ENCODE assay signal across 8 cellular contexts in genomic region chr6:95578106-95578410, GRCh38.
DNase-seq lines count a peak whose midpoint lies in the region; ATAC-seq and TF ChIP-seq lines count a peak whose summit lies in the region.

No MANE protein-coding gene starts in this region.

- H3K27ac ChIP-seq in DOHH2 (ENCODE audit: low read depth, low read length) (peak overlapping the region; percentile 93), stomach smooth muscle (ENCODE audit: low read length) (peak overlapping the region; percentile 83)

- peaks cover 28% of the 10 kb centered on the region for H3K4me1 ChIP-seq in DOHH2 (ENCODE audit: control insufficient read depth, low read length)
- H3K4me1 ChIP-seq in stomach smooth muscle (ENCODE audit: control insufficient read depth, insufficient read depth, low read length): peaks cover 3% of the 10 kb centered on the region

- H3K4me3 ChIP-seq in DOHH2 (ENCODE audit: low read length) (peak overlapping the region; percentile 88), iPS-18c (ENCODE audit: insufficient read depth, low read depth, low read length) (peak overlapping the region; percentile 88), stomach smooth muscle (ENCODE audit: low read length in 2 of 2) (peak overlapping the region; percentile 87 to 92)

- H3K36me3 ChIP-seq in DOHH2 (ENCODE audit: control insufficient read depth, low read length): peaks cover 22% of the 10 kb centered on the region
- no peaks in the 10 kb centered on the region for H3K36me3 ChIP-seq in stomach smooth muscle (ENCODE audit: control insufficient read depth in 2 of 2, insufficient read depth in 2 of 2, low read length in 2 of 2)

- H3K9me3 ChIP-seq in DOHH2 (ENCODE audit: control insufficient read depth, insufficient read depth, low read length) (peaks cover 3% of the 10 kb centered on the region; the same call in 1 of the 2 replicates), iPS-18c (ENCODE audit: control insufficient read depth, insufficient read depth, low read length) (no peaks in the 10 kb centered on the region), stomach smooth muscle (ENCODE audit: control insufficient read depth in 2 of 2, low read length in 2 of 2) (no peaks in the 10 kb centered on the region)

- H3K4me1 Mint-ChIP-seq in activated naive CD8-positive, alpha-beta T cell treated with anti-CD3 and anti-CD28 coated beads, Interleukin-2, amount 50 U/mL, for 24 hours: peaks cover 32% of the 10 kb centered on the region

- H3K4me2 ChIP-seq in DOHH2 (ENCODE audit: low read length): peak overlapping the region; percentile 84

- TF ChIP-seq CTCF in DOHH2 (IDR thresholded peaks at IDR 0.05; ENCODE audit: low read depth, low read length, poor library complexity, severe bottlenecking): no peak

- ATAC-seq in GM19455 (IDR thresholded peaks at IDR 0.05; ENCODE audit: unreplicated experiment) (peak; percentile 32), HG03460 (IDR thresholded peaks at IDR 0.05; ENCODE audit: unreplicated experiment) (peak; percentile 15), GM18519 (IDR thresholded peaks at IDR 0.05; ENCODE audit: low FRiP score, unreplicated experiment) (no peak)
- ATAC-seq in activated naive CD8-positive, alpha-beta T cell treated with anti-CD3 and anti-CD28 coated beads, Interleukin-2, amount 50 U/mL, for 24 hours: no peak

- peak overlapping the region; percentile 97 for H3K4me3 Mint-ChIP-seq in activated naive CD8-positive, alpha-beta T cell treated with anti-CD3 and anti-CD28 coated beads, Interleukin-2, amount 50 U/mL, for 24 hours

- H3K79me2 ChIP-seq in DOHH2 (ENCODE audit: control insufficient read depth, low read length): peaks cover 83% of the 10 kb centered on the region

- in situ Hi-C loops in ACHN (cut with HindIII; ENCODE audit: low pct_ligation_motif_present, low pct_unique_long_range_greater_than_20kb, low sequenced_read_pairs): no loop called here

- H3K36me3 Mint-ChIP-seq in activated naive CD8-positive, alpha-beta T cell treated with anti-CD3 and anti-CD28 coated beads, Interleukin-2, amount 50 U/mL, for 24 hours (ENCODE audit: low read depth): peaks cover 16% of the 10 kb centered on the region

- peaks cover 6% of the 10 kb centered on the region for H3F3A ChIP-seq in DOHH2 (ENCODE audit: control insufficient read depth, insufficient read depth)

- peak overlapping the region; percentile 98 for H3K27ac Mint-ChIP-seq in activated naive CD8-positive, alpha-beta T cell treated with anti-CD3 and anti-CD28 coated beads, Interleukin-2, amount 50 U/mL, for 24 hours

- H3K9me3 Mint-ChIP-seq in activated naive CD8-positive, alpha-beta T cell treated with anti-CD3 and anti-CD28 coated beads, Interleukin-2, amount 50 U/mL, for 24 hours: no peaks in the 10 kb centered on the region

- H3K9me2 ChIP-seq in DOHH2 (replicated peaks; ENCODE audit: control insufficient read depth, low read length): no peaks in the 10 kb centered on the region

- H3K27me3 ChIP-seq in DOHH2 (ENCODE audit: control insufficient read depth, low read length) (no peaks in the 10 kb centered on the region), stomach smooth muscle (ENCODE audit: control insufficient read depth in 1 of 2, insufficient read depth in 2 of 2, low read length in 2 of 2) (no peaks in the 10 kb centered on the region)

- H3K9ac ChIP-seq in stomach smooth muscle (ENCODE audit: low read length in 2 of 2): peak overlapping the region; percentile 90 to 98

- H3K27me3 Mint-ChIP-seq in activated naive CD8-positive, alpha-beta T cell treated with anti-CD3 and anti-CD28 coated beads, Interleukin-2, amount 50 U/mL, for 24 hours: no peaks in the 10 kb centered on the region

- no peak for DNase-seq in activated naive CD8-positive, alpha-beta T cell treated with anti-CD3 and anti-CD28 coated beads, Interleukin-2, amount 50 U/mL, for 24 hours
- no peak for DNase-seq in ACHN

- no peaks in the 10 kb centered on the region for H4K20me1 ChIP-seq in DOHH2 (ENCODE audit: control insufficient read depth, insufficient read depth, low read depth, low read length)

Comparison
In these comparisons a context has a peak if more than half of its experiments do, and no peak if none do; other contexts are left out.
1. ATAC-seq: peak in GM19455 (single experiment) and HG03460 (single experiment); none in activated naive CD8-positive, alpha-beta T cell treated with anti-CD3 and anti-CD28 coated beads, Interleukin-2, amount 50 U/mL, for 24 hours (single experiment) and GM18519 (single experiment).
2. Peak in every context shown above with its lines, with median percentiles within 50 percentile points of each other: H3K4me3 ChIP-seq.